17 cellular contexts compared by ENCODE assay signal in genomic region chrX:136417806-136418205, GRCh38.
DNase-seq lines count a peak whose midpoint lies in the region; ATAC-seq, FAIRE-seq and TF ChIP-seq lines count a peak whose summit lies in the region.
"Had no signal": no experiment of that assay in that cellular context is flagged by ENCODE, and none has a peak within 500 bp of the region (broad histone marks: within the 10 kb centered on the region; RNA-seq: fewer than 3 reads in every experiment).

No MANE protein-coding gene starts in this region.

- TF ChIP-seq CTCF in GM20000 (IDR thresholded peaks at IDR 0.05; ENCODE audit: extremely low read depth, missing control alignments), result no peak

- FAIRE-seq in GM18507 (lab: Jason Lieb, UNC), result peak; percentile 64
- FAIRE-seq: K562 had no signal

- intact Hi-C loops in left cardiac atrium (cut with DNase I), result no loop called here

- ATAC-seq in HG02852 (IDR thresholded peaks at IDR 0.05; ENCODE audit: unreplicated experiment) (peak; percentile 77), HG03521 (IDR thresholded peaks at IDR 0.05; ENCODE audit: unreplicated experiment) (peak; percentile 43), left cardiac atrium (no peak)
- no peak for ATAC-seq in stimulated activated naive CD8-positive, alpha-beta T cell treated with anti-CD3 and anti-CD28 coated beads, Interleukin-15, Interleukin-2, amounts not matched to agents 100 U/mL and 50 U/mL, for 24 hours
- ATAC-seq: K562 had no signal

- DNase-seq in GM18507 (ENCODE audit: extremely low spot score, insufficient read length, low read depth) (no peak), GM20000 (ENCODE audit: low spot score) (peak; percentile 13), pons (ENCODE audit: low spot score) (no peak), left cardiac atrium (no peak), hippocampal formation (lab: John Stamatoyannopoulos, UW) (no peak)
- DNase-seq in stimulated activated naive CD8-positive, alpha-beta T cell treated with anti-CD3 and anti-CD28 coated beads, Interleukin-15, Interleukin-2, amounts not matched to agents 100 U/mL and 50 U/mL, for 24 hours, result no peak
- DNase-seq: AML-193, Caco-2, HCEC 1CT, NCI-H1436, NCI-H2029 treated with DMSO at 0.1 percent for 48 hours, NCI-H510A, NCI-H82, SJCRH30 had no signal

Comparison
In these comparisons a context has a peak if more than half of its experiments do, and no peak if none do; other contexts are left out.
1. ATAC-seq: peak in HG02852 (single experiment) and HG03521 (single experiment); none in left cardiac atrium (0 of 2) and stimulated activated naive CD8-positive, alpha-beta T cell treated with anti-CD3 and anti-CD28 coated beads, Interleukin-15, Interleukin-2, amounts not matched to agents 100 U/mL and 50 U/mL, for 24 hours (single experiment).